16 cellular contexts compared by ENCODE assay signal in the genomic region with DNA sequence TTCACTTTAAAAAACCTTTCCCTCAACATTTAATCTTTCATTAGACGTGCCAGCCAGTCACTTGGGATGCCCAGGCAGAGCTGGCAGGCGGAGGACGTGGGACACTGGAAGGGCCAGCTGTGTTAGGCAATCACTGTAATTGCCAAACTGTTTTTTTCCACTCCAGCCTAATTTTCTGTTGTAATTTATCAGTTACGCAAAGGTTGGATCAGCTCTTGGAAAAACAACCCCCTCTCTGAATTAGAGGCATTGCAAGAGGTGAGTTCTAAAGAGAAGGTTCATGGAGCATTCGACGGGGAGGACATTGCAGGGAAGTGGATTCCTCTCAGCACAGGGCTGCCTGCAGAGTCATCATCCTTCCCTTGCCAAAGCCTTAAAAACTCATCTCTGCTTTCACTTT.
A peak's percentile ranks its signal among the peaks of the same experiment; 100 is the strongest.
DNase-seq lines count a peak whose midpoint lies in the region; ATAC-seq, FAIRE-seq and TF ChIP-seq lines count a peak whose summit lies in the region.
"Had no signal": no experiment of that assay in that cellular context is flagged by ENCODE, and none has a peak within 500 bp of the region (broad histone marks: within the 10 kb centered on the region; RNA-seq: fewer than 3 reads in every experiment).

No MANE protein-coding gene starts in this region.

- DNase-seq in HepG2 (ENCODE audit: low spot score) = no peak
- peak; percentile 3 for DNase-seq in endodermal cell
- DNase-seq in lung (ENCODE audit: low spot score) = peak; percentile 38
- no peak for DNase-seq in upper lobe of right lung
- DNase-seq in NCI-H187 treated with DMSO at 0.1 percent for 48 hours (lab: John Stamatoyannopoulos, UW) = no peak
- no peak for DNase-seq in activated CD4-positive, alpha-beta T cell treated with anti-CD3 and anti-CD28 coated beads for 4 hours
- DNase-seq: ACHN; CD4-positive, CD25-positive, alpha-beta regulatory T cell; DMS 273 treated with DMSO at 0.1 percent for 48 hours; H7 had no signal

- H3K4me1 ChIP-seq in liver (ENCODE audit: control insufficient read depth in 4 of 4, insufficient read depth in 4 of 4, low read length in 3 of 4) (peaks cover 7 to 23% (median 13%) of the 10 kb centered on the region in 4 donors), HepG2 (ENCODE audit: insufficient read depth, low read length) (no peaks in the 10 kb centered on the region), endodermal cell (ENCODE audit: control insufficient read depth, insufficient read depth, low read length) (no peaks in the 10 kb centered on the region), lung (ENCODE audit: control insufficient read depth in 2 of 2, insufficient read depth in 2 of 2, low read length in 2 of 2) (no peaks in the 10 kb centered on the region), upper lobe of right lung (peaks cover 6% of the 10 kb centered on the region)

- H3K4me3 ChIP-seq in liver (ENCODE audit: low read depth in 1 of 3, low read length in 3 of 3) = no peak overlapping the region
- H3K4me3 ChIP-seq in HepG2 (replicated peaks in 1 of 3; ENCODE audit: insufficient read depth in 1 of 3, low read depth in 2 of 3, low read length in 3 of 3) = no peak overlapping the region
- H3K4me3 ChIP-seq in endodermal cell (ENCODE audit: low read length) = no peak overlapping the region
- no peak overlapping the region for H3K4me3 ChIP-seq in lung
- no peak overlapping the region for H3K4me3 ChIP-seq in upper lobe of right lung
- H3K4me3 ChIP-seq: BLaER1 treated with 17β-estradiol and CSF1 and Interleukin-3, amounts not matched to agents 10 nM and 100 nM; GM12878; GM23338 had no signal

- H3K9ac ChIP-seq in liver (ENCODE audit: low read depth in 1 of 2, low read length in 2 of 2) = no peak overlapping the region
- no peak overlapping the region for H3K9ac ChIP-seq in HepG2 (ENCODE audit: insufficient read depth, low read depth, low read length)
- H3K9ac ChIP-seq in endodermal cell (ENCODE audit: extremely low read depth, low read length, poor library complexity, severe bottlenecking) = no peak overlapping the region
- H3K9ac ChIP-seq: BLaER1 treated with 17β-estradiol and CSF1 and Interleukin-3, amounts not matched to agents 10 nM and 100 nM had no signal

- 35% methylated on average over 6 of the region's 6 CpGs for WGBS in liver
- WGBS in HepG2 (ENCODE audit: low lambda C conversion rate) = 9% methylated on average over 6 of the region's 6 CpGs
- 75 to 81% methylated on average over 4 to 6 of the region's 6 CpGs for WGBS in endodermal cell (ENCODE audit: insufficient coverage in 1 of 2, insufficient read length in 1 of 2), 2 experiments
- 56 to 80% methylated on average over 6 of the region's 6 CpGs for WGBS in lung, 2 donors

- H3K27ac ChIP-seq in liver (ENCODE audit: low read depth in 1 of 2, low read length in 2 of 2) = peak overlapping the region; percentile 57 to 76
- H3K27ac ChIP-seq in HepG2 (ENCODE audit: extremely low read length, insufficient read depth, low read length) = no peak overlapping the region
- no peak overlapping the region for H3K27ac ChIP-seq in endodermal cell (ENCODE audit: low read depth, low read length)
- H3K27ac ChIP-seq in lung (ENCODE audit: low read depth in 1 of 2, low read length in 1 of 2) = no peak overlapping the region
- H3K27ac ChIP-seq in upper lobe of right lung = no peak overlapping the region
- H3K27ac ChIP-seq: BLaER1 treated with 17β-estradiol and CSF1 and Interleukin-3, amounts not matched to agents 10 nM and 100 nM had no signal

- H4K20me1 ChIP-seq in HepG2 (ENCODE audit: insufficient read depth, low read length) = no peaks in the 10 kb centered on the region
- H4K20me1 ChIP-seq: BLaER1 treated with 17β-estradiol and CSF1 and Interleukin-3, amounts not matched to agents 10 nM and 100 nM had no signal

- TF ChIP-seq EP300 in HepG2 (IDR thresholded peaks at IDR 0.05; ENCODE audit: low read depth in 2 of 2, low read length in 2 of 2) (no peak), HepG2 (CRISPR knock-in tag; IDR thresholded peaks at IDR 0.05; ENCODE audit: borderline replicate concordance) (no peak)

- H3K27me3 Mint-ChIP-seq in endodermal cell (ENCODE audit: insufficient read depth) = no peaks in the 10 kb centered on the region
- H3K27me3 Mint-ChIP-seq: CD4-positive, CD25-positive, alpha-beta regulatory T cell had no signal

- BruUV-seq in HepG2 (replicated peaks; lab: Mats Ljungman, UMichigan) = no TSS peak

- TF ChIP-seq RAD21 in liver (IDR thresholded peaks at IDR 0.05) (peak; percentile 68 to 70), HepG2 (CRISPR knock-in tag; IDR thresholded peaks at IDR 0.05) (no peak)

- no peak overlapping the region for H3K4me2 ChIP-seq in HepG2 (ENCODE audit: low read depth, low read length)
- H3K4me2 ChIP-seq: BLaER1 treated with 17β-estradiol and CSF1 and Interleukin-3, amounts not matched to agents 10 nM and 100 nM; GM23338 had no signal

- no peak overlapping the region for H3K4me3 Mint-ChIP-seq in endodermal cell
- H3K4me3 Mint-ChIP-seq: CD4-positive, CD25-positive, alpha-beta regulatory T cell; GM23338 had no signal

- POLR2A ChIA-PET in HepG2 (lab: Yijun Ruan, JAX) = no interaction called here

- no peaks in the 10 kb centered on the region for H3K4me1 Mint-ChIP-seq in endodermal cell
- H3K4me1 Mint-ChIP-seq: CD4-positive, CD25-positive, alpha-beta regulatory T cell; GM23338 had no signal

- H3K27ac Mint-ChIP-seq in endodermal cell = no peak overlapping the region
- H3K27ac Mint-ChIP-seq: CD4-positive, CD25-positive, alpha-beta regulatory T cell; GM23338 had no signal

- TF ChIP-seq POLR2A in HepG2 (IDR thresholded peaks at IDR 0.05; ENCODE audit: insufficient read depth in 1 of 2, low read depth in 2 of 2, low read length in 2 of 2) = no peak

- intact Hi-C loops in HepG2 (cut with micrococcal nuclease; ENCODE audit: unreplicated experiment) = no loop called here
- intact Hi-C loops in upper lobe of right lung (cut with DNase I) = no loop called here

- no peak for ATAC-seq in HepG2
- ATAC-seq in lung (ENCODE audit: insufficient read depth, low FRiP score) = no peak
- ATAC-seq in upper lobe of right lung = peak; percentile 62
- no peak for ATAC-seq in HG03025 (IDR thresholded peaks at IDR 0.05; ENCODE audit: low FRiP score, unreplicated experiment)
- ATAC-seq: GM12878, GM23338 had no signal

- TF ChIP-seq CTCF in liver (IDR thresholded peaks at IDR 0.05; ENCODE audit: low read depth, low read length, missing input control) (no peak), HepG2 (CRISPR knock-in tag; IDR thresholded peaks at IDR 0.05) (no peak), endodermal cell (conservative IDR thresholded peaks at IDR 0.05) (no peak), lung (IDR thresholded peaks at IDR 0.05; ENCODE audit: control extremely low read depth, extremely low read depth) (no peak), upper lobe of right lung (IDR thresholded peaks at IDR 0.05) (no peak)

- H3K79me2 ChIP-seq in HepG2 (ENCODE audit: insufficient read depth, low read length) = no peaks in the 10 kb centered on the region

- no peaks in the 10 kb centered on the region for H3K9me3 ChIP-seq in liver (ENCODE audit: control insufficient read depth in 4 of 4, low read length in 3 of 4)
- no peaks in the 10 kb centered on the region for H3K9me3 ChIP-seq in HepG2 (ENCODE audit: low read length)
- peaks cover 9% of the 10 kb centered on the region for H3K9me3 ChIP-seq in endodermal cell (ENCODE audit: control insufficient read depth, low read length)
- no peaks in the 10 kb centered on the region for H3K9me3 ChIP-seq in lung (ENCODE audit: control insufficient read depth in 2 of 2, insufficient read depth in 1 of 2, low read length in 1 of 2)
- no peaks in the 10 kb centered on the region for H3K9me3 ChIP-seq in upper lobe of right lung

- H3K36me3 ChIP-seq in liver (ENCODE audit: control insufficient read depth in 4 of 4, insufficient read depth in 3 of 4, low read depth in 1 of 4, low read length in 3 of 4) (no peaks in the 10 kb centered on the region), HepG2 (replicated peaks in 1 of 2; ENCODE audit: control insufficient read depth in 1 of 2, insufficient read depth in 2 of 2, low read length in 2 of 2) (no peaks in the 10 kb centered on the region), endodermal cell (ENCODE audit: control insufficient read depth, insufficient read depth, low read length) (no peaks in the 10 kb centered on the region), lung (ENCODE audit: control insufficient read depth in 2 of 2, insufficient read depth in 2 of 2, low read length in 2 of 2) (no peaks in the 10 kb centered on the region), upper lobe of right lung (no peaks in the 10 kb centered on the region)
- H3K36me3 ChIP-seq: BLaER1 treated with 17β-estradiol and CSF1 and Interleukin-3, amounts not matched to agents 10 nM and 100 nM had no signal

- no peak overlapping the region for H2AFZ ChIP-seq in HepG2 (ENCODE audit: low read length)
- H2AFZ ChIP-seq: GM23338 had no signal

- peaks cover 18% of the 10 kb centered on the region for H3K9me3 Mint-ChIP-seq in endodermal cell

- in situ Hi-C loops in HepG2 (cut with HindIII; ENCODE audit: extremely low pct_ligation_motif_present, low pct_unique_long_range_greater_than_20kb) = no loop called here

- no peak for FAIRE-seq in HepG2 (lab: Jason Lieb, UNC)
- FAIRE-seq: GM12878, GM18507 had no signal

- no peaks in the 10 kb centered on the region for H3K27me3 ChIP-seq in liver (ENCODE audit: control insufficient read depth in 4 of 4, insufficient read depth in 4 of 4, low read length in 3 of 4)
- H3K27me3 ChIP-seq in HepG2 (ENCODE audit: control insufficient read depth in 1 of 2, insufficient read depth in 2 of 2, low read length in 2 of 2) = peaks cover 0 to 32% of the 10 kb centered on the region in 2 experiments; a peak in 3 of 5 replicates
- H3K27me3 ChIP-seq in endodermal cell (ENCODE audit: control insufficient read depth, insufficient read depth, low read length, poor library complexity, severe bottlenecking) = no peaks in the 10 kb centered on the region
- no peaks in the 10 kb centered on the region for H3K27me3 ChIP-seq in lung (ENCODE audit: control insufficient read depth, insufficient read depth)
- no peaks in the 10 kb centered on the region for H3K27me3 ChIP-seq in upper lobe of right lung
- H3K27me3 ChIP-seq: BLaER1 treated with 17β-estradiol and CSF1 and Interleukin-3, amounts not matched to agents 10 nM and 100 nM had no signal

- H3K36me3 Mint-ChIP-seq in endodermal cell (ENCODE audit: low read depth) = no peaks in the 10 kb centered on the region
- H3K36me3 Mint-ChIP-seq: CD4-positive, CD25-positive, alpha-beta regulatory T cell had no signal

- CTCF ChIA-PET in HepG2 (lab: Yijun Ruan, JAX; ENCODE audit: low intra/inter-chr PET ratio, low total read pairs) = no interaction called here

TF ChIP-seq in HepG2, 621 proteins besides CTCF, POLR2A, EP300 and RAD21 (continues in another document):
- TF ChIP-seq ZNF850 (CRISPR knock-in tag; conservative IDR thresholded peaks at IDR 0.05) (no peak), SMARCC2 (IDR thresholded peaks at IDR 0.05) (no peak), CBFB (CRISPR knock-in tag; IDR thresholded peaks at IDR 0.05) (no peak)

Comparison
In these comparisons a context has a peak if more than half of its experiments do, and no peak if none do; other contexts are left out.
1. H3K27ac ChIP-seq: peak in liver (2 of 2); none in HepG2 (single experiment), endodermal cell (single experiment), lung (0 of 2) and upper lobe of right lung (single experiment).
2. DNase-seq: peak in endodermal cell (single experiment) and lung (single experiment); none in HepG2 (single experiment), upper lobe of right lung (single experiment), NCI-H187 treated with DMSO at 0.1 percent for 48 hours (single experiment) and activated CD4-positive, alpha-beta T cell treated with anti-CD3 and anti-CD28 coated beads for 4 hours (0 of 2).